ENCODE assay signal across 8 cellular contexts in the genomic region with DNA sequence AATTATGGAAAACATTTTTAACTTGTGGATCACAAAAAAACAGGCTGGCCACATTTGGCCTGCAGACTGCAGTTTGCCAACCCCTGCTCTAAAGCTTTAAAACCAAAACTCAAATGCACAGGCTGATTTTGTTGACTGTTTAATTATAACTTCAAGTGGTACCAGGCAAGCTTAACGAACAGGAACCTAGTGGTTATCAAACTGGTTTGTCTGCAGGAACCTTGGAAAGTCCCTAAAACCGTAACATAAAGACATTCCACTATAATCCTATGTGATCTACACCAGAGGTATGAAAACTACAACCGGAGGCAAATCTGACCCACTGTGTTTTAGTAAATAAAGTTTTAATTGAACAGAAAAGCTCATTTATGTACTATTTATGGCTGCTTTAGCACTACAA. TPM values are rescaled to one million over a fixed set of nuclear protein-coding genes. Genes with fewer than 3 reads are reported as not detected.
DNase-seq lines count a peak whose midpoint lies in the region; ATAC-seq and TF ChIP-seq lines count a peak whose summit lies in the region.

No MANE protein-coding gene starts in this region.

- no peaks in the 10 kb centered on the region for H3K9me3 ChIP-seq in Loucy (ENCODE audit: insufficient read depth, low read depth, low read length)
- H3K9me3 ChIP-seq in hepatocyte (ENCODE audit: low read depth): no peaks in the 10 kb centered on the region
- peaks cover 0 to 21% of the 10 kb centered on the region in 2 donors for H3K9me3 ChIP-seq in neuronal stem cell (replicated peaks in 1 of 2; ENCODE audit: control insufficient read depth in 2 of 2, insufficient read depth in 1 of 2, low read depth in 1 of 2, low read length in 2 of 2)

- peaks cover 56% of the 10 kb centered on the region for H3K4me1 ChIP-seq in Loucy (ENCODE audit: insufficient read depth, low read length, poor library complexity, severe bottlenecking)
- H3K4me1 ChIP-seq in hepatocyte (ENCODE audit: insufficient read depth): peaks cover 9% of the 10 kb centered on the region
- H3K4me1 ChIP-seq in neuronal stem cell (ENCODE audit: control insufficient read depth in 2 of 2, insufficient read depth in 1 of 2, low read depth in 1 of 2, low read length in 2 of 2): no peaks in the 10 kb centered on the region

- peaks cover 2% of the 10 kb centered on the region for H3K79me1 ChIP-seq in neuronal stem cell (ENCODE audit: low read depth, low read length)

- H3K27me3 ChIP-seq in Loucy (ENCODE audit: insufficient read depth, low read length, poor library complexity, severe bottlenecking) (no peaks in the 10 kb centered on the region), hepatocyte (no peaks in the 10 kb centered on the region), neuronal stem cell (ENCODE audit: control insufficient read depth in 3 of 3, insufficient read depth in 3 of 3, low read depth in 1 of 3, low read length in 3 of 3) (no peaks in the 10 kb centered on the region)

- no peak overlapping the region for H2AK5ac ChIP-seq in neuronal stem cell (ENCODE audit: low read depth, low read length)

- H3K4me2 ChIP-seq in Loucy (ENCODE audit: low read depth, low read length, poor library complexity, severe bottlenecking) (peak overlapping the region; percentile 68), hepatocyte (no peak overlapping the region), neuronal stem cell (ENCODE audit: insufficient read depth, low read length, poor library complexity, severe bottlenecking) (no peak overlapping the region)

- H3K27ac ChIP-seq in hepatocyte: peak overlapping the region; percentile 17
- H3K27ac ChIP-seq in neuronal stem cell (replicated peaks; ENCODE audit: low read length): no peak overlapping the region

- no peak overlapping the region for H2BK5ac ChIP-seq in neuronal stem cell (ENCODE audit: low read length)

- no peak overlapping the region for H2BK15ac ChIP-seq in neuronal stem cell (ENCODE audit: low read length)

- H3K14ac ChIP-seq in neuronal stem cell (ENCODE audit: low read length): no peak overlapping the region

- peak overlapping the region; percentile 37 for H3K4me3 ChIP-seq in Loucy (ENCODE audit: low read length, poor library complexity, severe bottlenecking)
- H3K4me3 ChIP-seq in hepatocyte: no peak overlapping the region
- no peak overlapping the region for H3K4me3 ChIP-seq in neuronal stem cell (ENCODE audit: low read length in 2 of 2)

- peaks cover 100% of the 10 kb centered on the region for H3K79me2 ChIP-seq in Loucy (ENCODE audit: insufficient read depth, low read length)
- H3K79me2 ChIP-seq in hepatocyte: peaks cover 100% of the 10 kb centered on the region

- no peaks in the 10 kb centered on the region; the same call in 1 of the 2 replicates for H3F3A ChIP-seq in Loucy (ENCODE audit: low read depth)

- H2BK12ac ChIP-seq in neuronal stem cell (ENCODE audit: low read length): no peak overlapping the region

- no peak overlapping the region for H2AFZ ChIP-seq in Loucy (ENCODE audit: low read length)
- H2AFZ ChIP-seq in hepatocyte: no peak overlapping the region
- no peak overlapping the region for H2AFZ ChIP-seq in neuronal stem cell (ENCODE audit: low read length)

- no peak overlapping the region for H4K8ac ChIP-seq in neuronal stem cell (ENCODE audit: low read depth, low read length)

- H4K20me1 ChIP-seq in Loucy (ENCODE audit: insufficient read depth, low read length, poor library complexity, severe bottlenecking) (peaks cover 91% of the 10 kb centered on the region), hepatocyte (ENCODE audit: insufficient read depth, poor library complexity, severe bottlenecking) (peaks cover 96% of the 10 kb centered on the region)

- no peak overlapping the region for H4K91ac ChIP-seq in neuronal stem cell (ENCODE audit: low read depth, low read length, poor library complexity)

- H3K9ac ChIP-seq in Loucy (ENCODE audit: low read depth, low read length, poor library complexity, severe bottlenecking) (peak overlapping the region; percentile 6), neuronal stem cell (ENCODE audit: low read depth, low read length, poor library complexity) (no peak overlapping the region)

- no peak overlapping the region for H3K4ac ChIP-seq in neuronal stem cell (ENCODE audit: low read length)

- H3K18ac ChIP-seq in neuronal stem cell (ENCODE audit: low read length): no peak overlapping the region

- H2BK120ac ChIP-seq in neuronal stem cell (ENCODE audit: low read depth, low read length): no peak overlapping the region

- TF ChIP-seq CTCF in GM13977 (IDR thresholded peaks at IDR 0.05; ENCODE audit: extremely low read depth, insufficient read depth, missing control alignments) (no peak), Loucy (conservative IDR thresholded peaks at IDR 0.05; ENCODE audit: low read length) (no peak), hepatocyte (IDR thresholded peaks at IDR 0.05; ENCODE audit: poor library complexity) (no peak)

- no peaks in the 10 kb centered on the region for H3K9me2 ChIP-seq in Loucy (replicated peaks; ENCODE audit: low read depth, low read length)
- no peaks in the 10 kb centered on the region for H3K9me2 ChIP-seq in hepatocyte (replicated peaks; ENCODE audit: insufficient read depth)

- no peak overlapping the region for H3K23ac ChIP-seq in neuronal stem cell (ENCODE audit: low read depth, low read length, poor library complexity)

- in situ Hi-C loops in GM13977 (cut with MboI; ENCODE audit: low pct_unique_long_range_greater_than_20kb, low sequenced_read_pairs, unreplicated experiment): no loop called here

- 35% methylated on average over 3 of the region's 3 CpGs for WGBS in hepatocyte (ENCODE audit: low lambda C conversion rate, missing lambda C conversion rate)
- no CpG with 5 or more reads among the region's 3 CpGs for WGBS in neuronal stem cell (ENCODE audit: extremely low coverage in 2 of 2, insufficient read length in 2 of 2, insufficient replicate concordance in 1 of 2), 2 donors

- DNase-seq in GM13977 (ENCODE audit: low spot score) (peak; percentile 48), hepatocyte (ENCODE audit: low spot score) (no peak), EL (no peak), neuronal stem cell (ENCODE audit: low spot score) (no peak), NCI-H1048 (lab: John Stamatoyannopoulos, UW) (no peak), SKM-1 treated with dmso at 0.1 percent for 144 hours (lab: John Stamatoyannopoulos, UW; ENCODE audit: unreplicated experiment) (no peak)

- H3K36me3 ChIP-seq in Loucy (ENCODE audit: insufficient read depth, low read length) (peaks cover 4% of the 10 kb centered on the region; the same call in 1 of the 2 replicates), hepatocyte (replicated peaks; ENCODE audit: insufficient read depth, low read depth) (no peaks in the 10 kb centered on the region), neuronal stem cell (replicated peaks in 1 of 2; ENCODE audit: control insufficient read depth in 2 of 2, insufficient read depth in 2 of 2, low read length in 2 of 2) (peaks cover 0 to 57% of the 10 kb centered on the region in 2 donors)

- peak; percentile 50 for ATAC-seq in GM21447 (IDR thresholded peaks at IDR 0.05; ENCODE audit: unreplicated experiment)

RNA-seq across cellular contexts. Expression of gene TBL1XR1, which starts 52.4 kb away (rescaled TPM):
- total RNA-seq in hepatocyte: 122 and 165 TPM in 2 replicates
- polyA plus RNA-seq in hepatocyte: 30.2 and 30.4 TPM in 2 replicates
- 54.4 TPM for polyA plus RNA-seq in neuronal stem cell (2013, experiment 1 of 2)
- 59.6 TPM for polyA plus RNA-seq in neuronal stem cell (2013, experiment 2 of 2)
